16 cellular contexts compared by ENCODE assay signal in genomic region chr16:2915196-2915929, GRCh38. TPM values are rescaled to one million over a fixed set of nuclear protein-coding genes. Genes with fewer than 3 reads are reported as not detected.
DNase-seq lines count a peak whose midpoint lies in the region; ATAC-seq and TF ChIP-seq lines count a peak whose summit lies in the region.
"Had no signal": no experiment of that assay in that cellular context is flagged by ENCODE, and none has a peak within 500 bp of the region (broad histone marks: within the 10 kb centered on the region; RNA-seq: fewer than 3 reads in every experiment).

No MANE protein-coding gene starts in this region.

- H3K4me1 Mint-ChIP-seq in GM23338 = peaks cover 11% of the 10 kb centered on the region
- H3K4me1 Mint-ChIP-seq in activated CD4-positive, alpha-beta memory T cell treated with anti-CD3 and anti-CD28 coated beads for 36 hours (ENCODE audit: low read depth) = peaks cover 40% of the 10 kb centered on the region

- no peaks in the 10 kb centered on the region for H3K9me3 Mint-ChIP-seq in GM23338
- no peaks in the 10 kb centered on the region for H3K9me3 Mint-ChIP-seq in activated CD4-positive, alpha-beta memory T cell treated with anti-CD3 and anti-CD28 coated beads for 36 hours

- intact Hi-C loops in activated CD4-positive, alpha-beta memory T cell treated with anti-CD3 and anti-CD28 coated beads for 36 hours (cut with micrococcal nuclease) = loop anchor here (5.0 kb wide), 1 partner anchor 33 kb away; the partner anchor contains the start of gene FLYWCH2

- peaks cover 16% of the 10 kb centered on the region for H3K27me3 Mint-ChIP-seq in GM23338 (ENCODE audit: insufficient read depth, low read depth, poor library complexity)
- no peaks in the 10 kb centered on the region for H3K27me3 Mint-ChIP-seq in activated CD4-positive, alpha-beta memory T cell treated with anti-CD3 and anti-CD28 coated beads for 36 hours
- H3K27me3 Mint-ChIP-seq: T-helper 17 cell had no signal

- H3K36me3 ChIP-seq in ACC112 (ENCODE audit: insufficient read depth, low read length) (no peaks in the 10 kb centered on the region; the same call in 1 of the 2 replicates), GM23338 (ENCODE audit: insufficient read depth) (0 out of 2 replicates have a peak, but pooled peaks cover 4% of the 10 kb centered on the region)

- POLR2A ChIA-PET in activated CD4-positive, alpha-beta memory T cell treated with anti-CD3 and anti-CD28 coated beads for 36 hours (lab: Charles Lee) = no interaction called here

- H3K4me2 ChIP-seq in GM23338 = no peak overlapping the region

- CTCF ChIA-PET in activated CD4-positive, alpha-beta memory T cell treated with anti-CD3 and anti-CD28 coated beads for 36 hours (lab: Charles Lee) = interaction anchor here (0.7 to 3.9 kb wide), 3 partner anchors 12 to 47 kb away, joined by 4 to 20 read pairs (median 6); no protein-coding TSS in a partner anchor

- H3F3A ChIP-seq in GM23338 (replicated peaks; ENCODE audit: low read depth) = peaks cover 14% of the 10 kb centered on the region; the same call in 1 of the 2 replicates

- H4K20me1 ChIP-seq in GM23338 (replicated peaks; ENCODE audit: insufficient read depth) = no peaks in the 10 kb centered on the region; the same call in 1 of the 2 replicates

- H3K9me2 ChIP-seq in GM23338 (ENCODE audit: insufficient read depth) = no peaks in the 10 kb centered on the region

- H2AFZ ChIP-seq in ACC112 (ENCODE audit: low read length, unreplicated experiment) (no peak overlapping the region), GM23338 (no peak overlapping the region)

- H3K4me3 ChIP-seq in ACC112 (ENCODE audit: low read depth, low read length) (peak overlapping the region; percentile 11; the same call in 1 of the 2 replicates), GM23338 (no peak overlapping the region)
- H3K4me3 ChIP-seq: stomach had no signal

- DNase-seq in GM23338 (ENCODE audit: low spot score) (no peak), fibroblast of peridontal ligament (ENCODE audit: extremely low read depth) (peak; percentile 25), left lobe of liver (ENCODE audit: low spot score) (no peak), GM19238 (ENCODE audit: insufficient read length, low spot score) (no peak), NCI-H2107 (lab: John Stamatoyannopoulos, UW) (no peak)
- no peak for DNase-seq in activated CD4-positive, alpha-beta memory T cell treated with anti-CD3 and anti-CD28 coated beads for 36 hours
- DNase-seq: CD4-positive, CD25-positive, alpha-beta regulatory T cell; cortex of kidney; NCI-H1092 treated with DMSO at 0.1 percent for 48 hours; stomach; T-helper 17 cell had no signal

- H3K27ac Mint-ChIP-seq in GM23338 = peak overlapping the region; percentile 93
- H3K27ac Mint-ChIP-seq in activated CD4-positive, alpha-beta memory T cell treated with anti-CD3 and anti-CD28 coated beads for 36 hours = peak overlapping the region; percentile 85
- H3K27ac Mint-ChIP-seq: T-helper 17 cell had no signal

- peaks cover 3% of the 10 kb centered on the region; the same call in 2 of the 3 replicates for H3K36me3 Mint-ChIP-seq in GM23338 (ENCODE audit: low read depth)
- peaks cover 17% of the 10 kb centered on the region for H3K36me3 Mint-ChIP-seq in activated CD4-positive, alpha-beta memory T cell treated with anti-CD3 and anti-CD28 coated beads for 36 hours

- H3K27ac ChIP-seq in ACC112 (ENCODE audit: low read depth, low read length) (peak overlapping the region; percentile 97), GM23338 (ENCODE audit: low read depth) (0 out of 2 replicates have a peak overlapping the region, but pooled peaks have one; percentile 69)
- H3K27ac ChIP-seq: stomach had no signal

- H3K27me3 ChIP-seq in ACC112 (ENCODE audit: insufficient read depth, low read length) (no peaks in the 10 kb centered on the region), GM23338 (ENCODE audit: insufficient read depth) (peaks cover 11% of the 10 kb centered on the region)
- H3K27me3 ChIP-seq: stomach had no signal

- H3K4me3 Mint-ChIP-seq in GM23338 = no peak overlapping the region
- H3K4me3 Mint-ChIP-seq in activated CD4-positive, alpha-beta memory T cell treated with anti-CD3 and anti-CD28 coated beads for 36 hours = no peak overlapping the region
- H3K4me3 Mint-ChIP-seq: T-helper 17 cell had no signal

- no peak for TF ChIP-seq CTCF in GM23338 (conservative IDR thresholded peaks at IDR 0.05; ENCODE audit: low read depth in 2 of 2)

- H3K79me2 ChIP-seq in ACC112 (ENCODE audit: control insufficient read depth, insufficient read depth, low read length, unreplicated experiment) (peaks cover 25% of the 10 kb centered on the region), GM23338 (replicated peaks; ENCODE audit: insufficient read depth) (no peaks in the 10 kb centered on the region)

- H3K4me1 ChIP-seq in ACC112 (ENCODE audit: control insufficient read depth, insufficient read depth, low read length, unreplicated experiment) (peaks cover 32% of the 10 kb centered on the region), GM23338 (ENCODE audit: insufficient read depth) (peaks cover 8% of the 10 kb centered on the region)

- no peak for ATAC-seq in GM23338
- no peak for ATAC-seq in left lobe of liver
- no peak for ATAC-seq in GM18909 (IDR thresholded peaks at IDR 0.05; ENCODE audit: poor library complexity, unreplicated experiment)
- ATAC-seq: sciatic nerve, T-helper 17 cell had no signal

TF ChIP-seq in GM23338, 12 proteins besides CTCF, POLR2A, EP300 and RAD21 (continues in another document):
- TF ChIP-seq ETS1 (IDR thresholded peaks at IDR 0.05) = no peak
- no peak for TF ChIP-seq ZNF331 (CRISPR knock-in tag; IDR thresholded peaks at IDR 0.05; ENCODE audit: low read depth)
- no peak for TF ChIP-seq REST (IDR thresholded peaks at IDR 0.05; ENCODE audit: unreplicated experiment)
- no peak for TF ChIP-seq STAT1 (IDR thresholded peaks at IDR 0.05; ENCODE audit: unreplicated experiment)
- no peak for TF ChIP-seq EZH2phosphoT487 (IDR thresholded peaks at IDR 0.05; ENCODE audit: unreplicated experiment)
- no peak for TF ChIP-seq EZH2 (IDR thresholded peaks at IDR 0.05; ENCODE audit: low read depth, unreplicated experiment)
- TF ChIP-seq JUNB (IDR thresholded peaks at IDR 0.05; ENCODE audit: unreplicated experiment) = no peak
- no peak for TF ChIP-seq ZNF114 (CRISPR knock-in tag; IDR thresholded peaks at IDR 0.05)

RNA-seq across cellular contexts. Expression of gene FLYWCH1, which starts 3.6 kb away (rescaled TPM):
- 22.9 and 29.3 TPM in 2 replicates for total RNA-seq in GM23338 (2014; rRNA removed; shearing (Covaris generic))
- polyA plus RNA-seq in GM23338 (2016; fragmentation: Nextera tagmentation; extraction: Ambion mirVana) = 6.0 and 7.5 TPM in 2 replicates
- 10 to 100 TPM; 49.2 to 52.2 TPM for total RNA-seq in activated CD4-positive, alpha-beta memory T cell treated with anti-CD3 and anti-CD28 coated beads for 36 hours
- total RNA-seq in left lobe of liver = 18.8 TPM

RNA-seq across cellular contexts. Expression of gene FLYWCH2, which starts 32.3 kb away (rescaled TPM):
- total RNA-seq in GM23338 (2014; rRNA removed; shearing (Covaris generic)) = 45.0 and 48.7 TPM in 2 replicates
- polyA plus RNA-seq in GM23338 (2016; fragmentation: Nextera tagmentation; extraction: Ambion mirVana) = 30.9 and 38.6 TPM in 2 replicates
- total RNA-seq in activated CD4-positive, alpha-beta memory T cell treated with anti-CD3 and anti-CD28 coated beads for 36 hours = 10 to 100 TPM; 19.1 to 19.4 TPM
- total RNA-seq in left lobe of liver = 5.9 TPM

RNA-seq across cellular contexts. Expression of gene KREMEN2, which starts 48.7 kb away (rescaled TPM):
- total RNA-seq in GM23338 (2014; rRNA removed; shearing (Covaris generic)) = 16.1 and 17.6 TPM in 2 replicates
- polyA plus RNA-seq in GM23338 (2016; fragmentation: Nextera tagmentation; extraction: Ambion mirVana) = 4.7 and 4.9 TPM in 2 replicates
- not detected for total RNA-seq in activated CD4-positive, alpha-beta memory T cell treated with anti-CD3 and anti-CD28 coated beads for 36 hours
- total RNA-seq in left lobe of liver = not detected
- total RNA-seq: CD4-positive, CD25-positive, alpha-beta regulatory T cell; frontal cortex; sciatic nerve; T-helper 17 cell had no signal
- polyA plus RNA-seq: CD4-positive, CD25-positive, alpha-beta regulatory T cell had no signal

RNA-seq across cellular contexts. Expression of gene PAQR4, which starts 53.8 kb away (rescaled TPM):
- 17.7 and 29.3 TPM in 2 replicates for total RNA-seq in GM23338 (2014; rRNA removed; shearing (Covaris generic))
- 7.0 and 8.8 TPM in 2 replicates for polyA plus RNA-seq in GM23338 (2016; fragmentation: Nextera tagmentation; extraction: Ambion mirVana)
- total RNA-seq in activated CD4-positive, alpha-beta memory T cell treated with anti-CD3 and anti-CD28 coated beads for 36 hours = 10 to 100 TPM; 37.0 to 37.9 TPM
- 1.5 TPM for total RNA-seq in left lobe of liver

RNA-seq across cellular contexts. Expression of gene PRSS22, which starts 57.4 kb away (rescaled TPM):
- total RNA-seq in GM23338 (2014; rRNA removed; shearing (Covaris generic)) = 2.0 and 4.6 TPM in 2 replicates
- 1.3 and 2.1 TPM in 2 replicates for polyA plus RNA-seq in GM23338 (2016; fragmentation: Nextera tagmentation; extraction: Ambion mirVana)
- under 1 TPM; 0.24 to 0.38 TPM for total RNA-seq in activated CD4-positive, alpha-beta memory T cell treated with anti-CD3 and anti-CD28 coated beads for 36 hours
- 0.70 TPM for total RNA-seq in left lobe of liver
- total RNA-seq: CD4-positive, CD25-positive, alpha-beta regulatory T cell; frontal cortex; OCI-LY7 had no signal
- polyA plus RNA-seq: CD4-positive, CD25-positive, alpha-beta regulatory T cell had no signal

Comparison
In these comparisons a context has a peak if more than half of its experiments do, and no peak if none do; other contexts are left out.
1. RNA of gene KREMEN2, which starts 48.7 kb away (total RNA-seq): 16.1 to 17.6 TPM in GM23338; not detected in left lobe of liver (single experiment) and not detected in activated CD4-positive, alpha-beta memory T cell treated with anti-CD3 and anti-CD28 coated beads for 36 hours; every median in the first group is over 10 times any median in the second.